17 cellular contexts compared by ENCODE assay signal in the genomic region with DNA sequence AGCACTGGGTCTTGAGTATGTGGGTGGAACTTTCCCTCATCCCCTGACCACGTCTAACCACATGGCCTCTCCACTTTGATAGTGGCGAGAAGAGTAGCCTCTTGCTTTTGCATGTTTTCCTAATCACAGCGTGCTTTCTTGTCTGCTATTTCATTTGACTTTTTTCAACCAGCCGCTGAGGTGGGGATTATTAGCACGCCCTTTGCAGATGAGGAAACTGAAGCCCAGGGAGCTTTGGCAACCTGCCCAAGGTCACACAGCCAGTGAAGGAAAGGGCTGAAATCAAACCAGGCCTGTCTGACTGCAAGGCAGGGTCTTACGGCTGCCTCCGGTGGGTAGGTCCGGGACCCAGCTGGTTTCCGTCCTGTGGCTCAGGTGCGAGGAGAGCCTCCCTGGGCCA.
DNase-seq lines count a peak whose midpoint lies in the region; ATAC-seq and TF ChIP-seq lines count a peak whose summit lies in the region.
"Had no signal": no experiment of that assay in that cellular context is flagged by ENCODE, and none has a peak within 500 bp of the region (broad histone marks: within the 10 kb centered on the region; RNA-seq: fewer than 3 reads in every experiment).

No MANE protein-coding gene starts in this region.

- H3K9me2 ChIP-seq in SK-N-SH = no peaks in the 10 kb centered on the region

- TF ChIP-seq CTCF in SK-N-SH (IDR thresholded peaks at IDR 0.05) = no peak
- no peak for TF ChIP-seq CTCF in Peyer's patch (IDR thresholded peaks at IDR 0.05)

- TF ChIP-seq EP300 in SK-N-SH (IDR thresholded peaks at IDR 0.05; ENCODE audit: borderline replicate concordance in 1 of 2, low read depth in 1 of 2, low read length in 1 of 2) = no peak

- no peak overlapping the region for H3K4me3 Mint-ChIP-seq in T-helper 17 cell
- H3K4me3 Mint-ChIP-seq: CD8-positive, alpha-beta memory T cell had no signal

- H3K4me1 ChIP-seq in SK-N-SH (ENCODE audit: control insufficient read depth in 1 of 2, insufficient read depth in 2 of 2, low read depth in 1 of 2, low read length in 1 of 2) (peaks cover 0 to 34% of the 10 kb centered on the region in 2 experiments; a peak in 2 of 4 replicates), Peyer's patch (peaks cover 0 to 4% (median 0%) of the 10 kb centered on the region in 4 donors), mesodermal cell (ENCODE audit: control insufficient read depth, insufficient read depth, low read length, poor library complexity, severe bottlenecking) (peaks cover 25% of the 10 kb centered on the region), urinary bladder (ENCODE audit: insufficient read depth) (no peaks in the 10 kb centered on the region)

- ATAC-seq in SK-N-SH treated with all-trans-retinoic acid at 6 μM for 48 hours = no peak
- no peak for ATAC-seq in T-helper 17 cell

- no peak for TF ChIP-seq POLR2A in Peyer's patch (IDR thresholded peaks at IDR 0.05)

- DNase-seq in SK-N-SH (peak; percentile 31), Peyer's patch (peak in 2 of 3 donors; percentile 61 to 69), NCI-H524 treated with DMSO at 0.1 percent for 48 hours (lab: John Stamatoyannopoulos, UW) (no peak), T-helper 17 cell (no peak), NCI-H146 treated with DMSO at 0.1 percent for 48 hours (lab: John Stamatoyannopoulos, UW; ENCODE audit: unreplicated experiment) (no peak)
- DNase-seq: CD8-positive, alpha-beta memory T cell; EL; KG1; NCI-H2029 treated with DMSO at 0.1 percent for 48 hours; NCI-H510A; NK-92 treated with Interleukin-12 subunit alpha and Interleukin-12 subunit beta, amount 100 ng/mL, for 24 hours had no signal

- no peak overlapping the region for H3K27ac Mint-ChIP-seq in T-helper 17 cell
- H3K27ac Mint-ChIP-seq: CD8-positive, alpha-beta memory T cell had no signal

- H3K4me3 ChIP-seq in SK-N-SH (ENCODE audit: low read depth in 2 of 2, low read length in 1 of 2) = no peak overlapping the region
- peak overlapping the region in 2 of 4 donors; percentile 2 to 19 for H3K4me3 ChIP-seq in Peyer's patch
- H3K4me3 ChIP-seq in mesodermal cell (ENCODE audit: extremely low read depth, insufficient read depth, low read length, poor library complexity, severe bottlenecking) = no peak overlapping the region
- no peak overlapping the region for H3K4me3 ChIP-seq in urinary bladder (ENCODE audit: low read depth, low read length)
- H3K4me3 ChIP-seq: BLaER1, SK-N-MC had no signal

- no peaks in the 10 kb centered on the region for H3F3A ChIP-seq in SK-N-SH (replicated peaks; ENCODE audit: insufficient read depth)

- 72% methylated on average over 10 of the region's 10 CpGs for WGBS in SK-N-SH (ENCODE audit: low lambda C conversion rate)
- 87 to 88% methylated on average over 10 of the region's 10 CpGs for WGBS in mesodermal cell (ENCODE audit: insufficient coverage in 2 of 2), 2 experiments
- 74% methylated on average over 10 of the region's 10 CpGs for WGBS in urinary bladder

- H4K20me1 ChIP-seq in SK-N-SH (ENCODE audit: insufficient read depth) = no peaks in the 10 kb centered on the region
- H4K20me1 ChIP-seq: BLaER1 had no signal

- H3K36me3 ChIP-seq in SK-N-SH (replicated peaks in 1 of 2; ENCODE audit: control insufficient read depth in 1 of 2, insufficient read depth in 2 of 2, low read length in 1 of 2) (no peaks in the 10 kb centered on the region), Peyer's patch (no peaks in the 10 kb centered on the region), mesodermal cell (ENCODE audit: control insufficient read depth, insufficient read depth, low read length) (no peaks in the 10 kb centered on the region), urinary bladder (ENCODE audit: insufficient read depth) (no peaks in the 10 kb centered on the region)
- H3K36me3 ChIP-seq: BLaER1 had no signal

- H3K4me1 Mint-ChIP-seq in T-helper 17 cell = peaks cover 2% of the 10 kb centered on the region
- H3K4me1 Mint-ChIP-seq: CD8-positive, alpha-beta memory T cell had no signal

- no peaks in the 10 kb centered on the region for H3K79me2 ChIP-seq in SK-N-SH (ENCODE audit: insufficient read depth)

- no peak overlapping the region for H3K9ac ChIP-seq in SK-N-SH
- H3K9ac ChIP-seq: BLaER1 had no signal

- H3K9me3 ChIP-seq in SK-N-SH (no peaks in the 10 kb centered on the region), Peyer's patch (no peaks in the 10 kb centered on the region), mesodermal cell (ENCODE audit: control insufficient read depth, low read length) (peaks cover 7% of the 10 kb centered on the region), T-helper 17 cell (ENCODE audit: control insufficient read depth, low read length, poor library complexity, severe bottlenecking) (no peaks in the 10 kb centered on the region)

- H3K4me2 ChIP-seq in SK-N-SH = no peak overlapping the region
- H3K4me2 ChIP-seq: BLaER1 had no signal

- POLR2A ChIA-PET in SK-N-SH (lab: Yijun Ruan, JAX) = no interaction called here

- H3K27me3 ChIP-seq in SK-N-SH (ENCODE audit: insufficient read depth) = no peaks in the 10 kb centered on the region
- H3K27me3 ChIP-seq in Peyer's patch = no peaks in the 10 kb centered on the region
- H3K27me3 ChIP-seq: BLaER1 had no signal

- peaks cover 19% of the 10 kb centered on the region for H3K27me3 Mint-ChIP-seq in T-helper 17 cell

- peak overlapping the region in 1 of 2 experiments; percentile 79; a peak in 2 of 4 replicates for H3K27ac ChIP-seq in SK-N-SH (ENCODE audit: low read depth in 2 of 2, low read length in 1 of 2)
- peak overlapping the region in 2 of 4 donors; percentile 65 to 85 for H3K27ac ChIP-seq in Peyer's patch
- peak overlapping the region; percentile 71 for H3K27ac ChIP-seq in mesodermal cell (ENCODE audit: low read depth, low read length, severe bottlenecking)
- peak overlapping the region; percentile 57 for H3K27ac ChIP-seq in urinary bladder (ENCODE audit: low read depth)
- H3K27ac ChIP-seq: 22Rv1, BLaER1, SK-N-MC had no signal

- CTCF ChIA-PET in SK-N-SH (lab: Yijun Ruan, JAX) = interaction anchor here (0.6 to 2.4 kb wide), 6 partner anchors 119 to 572 kb away, joined by 3 to 14 read pairs (median 4); a partner anchor contains a TSS

- no peak for TF ChIP-seq RAD21 in SK-N-SH (IDR thresholded peaks at IDR 0.05; ENCODE audit: low read length)

- no peak overlapping the region for H2AFZ ChIP-seq in SK-N-SH (ENCODE audit: low read depth)

- H3K36me3 Mint-ChIP-seq in T-helper 17 cell (ENCODE audit: low read depth) = no peaks in the 10 kb centered on the region
- H3K36me3 Mint-ChIP-seq: CD8-positive, alpha-beta memory T cell had no signal

TF ChIP-seq in SK-N-SH, 30 proteins besides CTCF, POLR2A, EP300 and RAD21 (continues in another document):
- no peak for TF ChIP-seq TEAD4 (IDR thresholded peaks at IDR 0.05; ENCODE audit: borderline replicate concordance, insufficient read depth)
- no peak for TF ChIP-seq POLR2AphosphoS5 (IDR thresholded peaks at IDR 0.05; ENCODE audit: low read depth, low read length)
- TF ChIP-seq SMC3 (IDR thresholded peaks at IDR 0.05; ENCODE audit: low read depth, low read length) = no peak
- TF ChIP-seq, protein P1, sequence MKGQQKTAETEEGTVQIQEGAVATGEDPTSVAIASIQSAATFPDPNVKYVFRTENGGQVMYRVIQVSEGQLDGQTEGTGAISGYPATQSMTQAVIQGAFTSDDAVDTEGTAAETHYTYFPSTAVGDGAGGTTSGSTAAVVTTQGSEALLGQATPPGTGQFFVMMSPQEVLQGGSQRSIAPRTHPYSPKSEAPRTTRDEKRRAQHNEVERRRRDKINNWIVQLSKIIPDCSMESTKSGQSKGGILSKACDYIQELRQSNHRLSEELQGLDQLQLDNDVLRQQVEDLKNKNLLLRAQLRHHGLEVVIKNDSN (IDR thresholded peaks at IDR 0.05; ENCODE audit: borderline replicate concordance, low read depth) = no peak
- no peak for TF ChIP-seq RFX5 (IDR thresholded peaks at IDR 0.05; ENCODE audit: low read length)
- TF ChIP-seq RCOR1 (IDR thresholded peaks at IDR 0.05; ENCODE audit: low read length) = no peak
- TF ChIP-seq FOXM1 (IDR thresholded peaks at IDR 0.05; ENCODE audit: low read depth) = no peak
- no peak for TF ChIP-seq CHD2 (IDR thresholded peaks at IDR 0.05; ENCODE audit: low read length, partially characterized antibody)
- TF ChIP-seq NRF1 (IDR thresholded peaks at IDR 0.05; ENCODE audit: low read depth, low read length) = no peak
- no peak for TF ChIP-seq EZH2phosphoT487 (IDR thresholded peaks at IDR 0.05; ENCODE audit: borderline replicate concordance, low read depth)

TF ChIP-seq in SK-N-SH treated with all-trans-retinoic acid at 6 μM for 48 hours, 23 proteins besides CTCF, POLR2A, EP300 and RAD21:
- TF ChIP-seq RARB (CRISPR knock-in tag; IDR thresholded peaks at IDR 0.05) = no peak
- TF ChIP-seq, protein P2, sequence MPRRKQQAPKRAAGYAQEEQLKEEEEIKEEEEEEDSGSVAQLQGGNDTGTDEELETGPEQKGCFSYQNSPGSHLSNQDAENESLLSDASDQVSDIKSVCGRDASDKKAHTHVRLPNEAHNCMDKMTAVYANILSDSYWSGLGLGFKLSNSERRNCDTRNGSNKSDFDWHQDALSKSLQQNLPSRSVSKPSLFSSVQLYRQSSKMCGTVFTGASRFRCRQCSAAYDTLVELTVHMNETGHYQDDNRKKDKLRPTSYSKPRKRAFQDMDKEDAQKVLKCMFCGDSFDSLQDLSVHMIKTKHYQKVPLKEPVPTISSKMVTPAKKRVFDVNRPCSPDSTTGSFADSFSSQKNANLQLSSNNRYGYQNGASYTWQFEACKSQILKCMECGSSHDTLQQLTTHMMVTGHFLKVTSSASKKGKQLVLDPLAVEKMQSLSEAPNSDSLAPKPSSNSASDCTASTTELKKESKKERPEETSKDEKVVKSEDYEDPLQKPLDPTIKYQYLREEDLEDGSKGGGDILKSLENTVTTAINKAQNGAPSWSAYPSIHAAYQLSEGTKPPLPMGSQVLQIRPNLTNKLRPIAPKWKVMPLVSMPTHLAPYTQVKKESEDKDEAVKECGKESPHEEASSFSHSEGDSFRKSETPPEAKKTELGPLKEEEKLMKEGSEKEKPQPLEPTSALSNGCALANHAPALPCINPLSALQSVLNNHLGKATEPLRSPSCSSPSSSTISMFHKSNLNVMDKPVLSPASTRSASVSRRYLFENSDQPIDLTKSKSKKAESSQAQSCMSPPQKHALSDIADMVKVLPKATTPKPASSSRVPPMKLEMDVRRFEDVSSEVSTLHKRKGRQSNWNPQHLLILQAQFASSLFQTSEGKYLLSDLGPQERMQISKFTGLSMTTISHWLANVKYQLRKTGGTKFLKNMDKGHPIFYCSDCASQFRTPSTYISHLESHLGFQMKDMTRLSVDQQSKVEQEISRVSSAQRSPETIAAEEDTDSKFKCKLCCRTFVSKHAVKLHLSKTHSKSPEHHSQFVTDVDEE (CRISPR knock-in tag; IDR thresholded peaks at IDR 0.05) = no peak
- TF ChIP-seq ARNTL (CRISPR knock-in tag; IDR thresholded peaks at IDR 0.05; ENCODE audit: borderline replicate concordance, low read depth) = no peak
- TF ChIP-seq ZNF8 (CRISPR knock-in tag; IDR thresholded peaks at IDR 0.05) = no peak
- TF ChIP-seq ZFP30 (CRISPR knock-in tag; IDR thresholded peaks at IDR 0.05) = no peak

Comparison
In these comparisons a context has a peak if more than half of its experiments do, and no peak if none do; other contexts are left out.
1. DNase-seq: peak in SK-N-SH (single experiment) and Peyer's patch (2 of 3); none in NCI-H524 treated with DMSO at 0.1 percent for 48 hours (single experiment), T-helper 17 cell (0 of 3) and NCI-H146 treated with DMSO at 0.1 percent for 48 hours (single experiment).